24 cellular contexts compared by ENCODE assay signal in genomic region chr3:121980450-121980796, GRCh38. TPM values are rescaled to one million over a fixed set of nuclear protein-coding genes. Genes with fewer than 3 reads are reported as not detected.
A peak's percentile ranks its signal among the peaks of the same experiment; 100 is the strongest.
DNase-seq lines count a peak whose midpoint lies in the region; ATAC-seq, FAIRE-seq and TF ChIP-seq lines count a peak whose summit lies in the region.
"Had no signal": no experiment of that assay in that cellular context is flagged by ENCODE, and none has a peak within 500 bp of the region (broad histone marks: within the 10 kb centered on the region; RNA-seq: fewer than 3 reads in every experiment).

No MANE protein-coding gene starts in this region.

- RAD21 ChIA-PET in GM12878 (lab: Charles Lee; ENCODE audit: unreplicated experiment) = interaction anchor here (0.9 to 1.9 kb wide), 6 partner anchors 15 to 85 kb away, joined by 3 to 6 read pairs (median 3); no protein-coding TSS in a partner anchor

- H3K9me3 ChIP-seq in mammary epithelial cell (replicated peaks; ENCODE audit: insufficient read depth, low read length) (peaks cover 8% of the 10 kb centered on the region), breast epithelium (peaks cover 5 to 25% of the 10 kb centered on the region in 2 donors), GM12878 (replicated peaks; ENCODE audit: control insufficient read depth, insufficient read depth, low read length) (peaks cover 1% of the 10 kb centered on the region)

- FAIRE-seq in GM12878 (lab: Jason Lieb, UNC) = no peak
- FAIRE-seq: H1 had no signal

- no peak overlapping the region for H3K4me3 ChIP-seq in mammary epithelial cell (replicated peaks in 1 of 3; ENCODE audit: insufficient read depth in 1 of 3, low read depth in 2 of 3, low read length in 3 of 3)
- no peak overlapping the region for H3K4me3 ChIP-seq in breast epithelium
- no peak overlapping the region for H3K4me3 ChIP-seq in GM12878
- H3K4me3 ChIP-seq: ascending aorta; BLaER1 treated with 17β-estradiol and CSF1 and Interleukin-3, amounts not matched to agents 10 nM and 100 nM; neural progenitor cell; SK-N-MC; tibial artery had no signal

- POLR2A ChIA-PET in GM12878 (lab: Charles Lee) = interaction anchor here (0.8 to 1.9 kb wide), 3 partner anchors 10 to 32 kb away, joined by 4 to 7 read pairs (median 5); no protein-coding TSS in a partner anchor

- H3K36me3 ChIP-seq in mammary epithelial cell (ENCODE audit: insufficient read depth, low read length) = no peaks in the 10 kb centered on the region
- H3K36me3 ChIP-seq in breast epithelium = no peaks in the 10 kb centered on the region
- no peaks in the 10 kb centered on the region for H3K36me3 ChIP-seq in GM12878 (ENCODE audit: control insufficient read depth in 2 of 2, insufficient read depth in 2 of 2, low read length in 1 of 2)
- H3K36me3 ChIP-seq: ascending aorta, neural progenitor cell, tibial artery had no signal

- SMC1A ChIA-PET in GM12878 (lab: Charles Lee; ENCODE audit: uncharacterized antibody, unreplicated experiment) = interaction anchor here (0.7 to 2.4 kb wide), 16 partner anchors 11 to 622 kb away, joined by 3 to 18 read pairs (median 4); no protein-coding TSS in a partner anchor

- CTCF ChIA-PET in mammary epithelial cell (lab: Charles Lee; ENCODE audit: low non-redundant PET) = no interaction called here
- CTCF ChIA-PET in GM12878 (lab: Yijun Ruan, JAX) = interaction anchor here (0.9 to 1.6 kb wide), 4 partner anchors 10 to 433 kb away, joined by 3 to 6 read pairs (median 4); no protein-coding TSS in a partner anchor

- H3K27ac ChIP-seq in mammary epithelial cell (ENCODE audit: insufficient read depth, low read depth, low read length) (peak overlapping the region; percentile 46), breast epithelium (no peak overlapping the region), GM12878 (ENCODE audit: control insufficient read depth, insufficient read depth) (peak overlapping the region; percentile 58)
- H3K27ac ChIP-seq: ascending aorta, neural progenitor cell, SK-N-MC, tibial artery had no signal

- H3K9ac ChIP-seq in mammary epithelial cell (ENCODE audit: insufficient read depth, low read length) (no peak overlapping the region), GM12878 (ENCODE audit: control insufficient read depth, insufficient read depth, low read length) (no peak overlapping the region)
- H3K9ac ChIP-seq: BLaER1 treated with 17β-estradiol and CSF1 and Interleukin-3, amounts not matched to agents 10 nM and 100 nM; neural progenitor cell had no signal

- dilution Hi-C loops in mammary epithelial cell (cut with HindIII; ENCODE audit: low sequenced_read_pairs) = no loop called here

- DNase-seq in mammary epithelial cell = no peak
- no peak for DNase-seq in breast epithelium (ENCODE audit: low spot score in 2 of 2)
- no peak for DNase-seq in GM12878 (ENCODE audit: low read depth, low spot score)
- DNase-seq in C1 segment of cervical spinal cord (lab: John Stamatoyannopoulos, UW) = no peak
- DNase-seq in HUDEP-2 (lab: John Stamatoyannopoulos, UW; ENCODE audit: unreplicated experiment in 76 of 76) = no peak
- no peak for DNase-seq in GM13977 (ENCODE audit: low spot score)
- DNase-seq: 8988T; activated CD4-positive, alpha-beta T cell treated with anti-CD3 and anti-CD28 coated beads, Interleukin-2, amount 50 U/mL, for 1 hour; activated naive CD4-positive, alpha-beta T cell treated with anti-CD3 and anti-CD28 coated beads for 36 hours; activated T-cell treated with anti-CD3 and anti-CD28 coated beads, Interleukin-2, amount 50 U/mL, for 1 hour; DMS153; kidney glomerular epithelial cell; NCI-H2081; NCI-H510A treated with DMSO at 0.1 percent for 48 hours; stimulated activated CD4-positive, alpha-beta T cell treated with anti-CD3 and anti-CD28 coated beads, Interleukin-12 subunit alpha, Interleukin-12 subunit beta, amount 100 ng/mL, for 4 hours; tibial artery had no signal

- H4K20me1 ChIP-seq in mammary epithelial cell (ENCODE audit: insufficient read depth, low read length) (no peaks in the 10 kb centered on the region), GM12878 (ENCODE audit: control insufficient read depth, insufficient read depth) (no peaks in the 10 kb centered on the region)
- H4K20me1 ChIP-seq: BLaER1 treated with 17β-estradiol and CSF1 and Interleukin-3, amounts not matched to agents 10 nM and 100 nM had no signal

- intact Hi-C loops in mammary epithelial cell (cut with micrococcal nuclease) = no loop called here
- intact Hi-C loops in breast epithelium (cut with DNase I; ENCODE audit: low total_unique reads) = no loop called here
- intact Hi-C loops in GM12878 (cut with micrococcal nuclease; ENCODE audit: unreplicated experiment) = no loop called here

- WGBS in mammary epithelial cell (ENCODE audit: low coverage, missing lambda C conversion rate) = 90% methylated on average over 5 of the region's 5 CpGs
- 2% methylated on average over 5 of the region's 5 CpGs for WGBS in GM12878 (ENCODE audit: insufficient coverage, insufficient replicate concordance, low lambda C conversion rate, missing lambda C conversion rate)

- ATAC-seq in HG03432 (IDR thresholded peaks at IDR 0.05; ENCODE audit: unreplicated experiment) (peak; percentile 28), GM12878 (peak; percentile 59), GM21367 (IDR thresholded peaks at IDR 0.05; ENCODE audit: unreplicated experiment) (no peak)

- H2AFZ ChIP-seq in mammary epithelial cell (ENCODE audit: low read depth, low read length) = no peak overlapping the region
- no peak overlapping the region; the same call in 1 of the 2 replicates for H2AFZ ChIP-seq in GM12878 (ENCODE audit: control insufficient read depth, low read depth, low read length)
- H2AFZ ChIP-seq: neural progenitor cell had no signal

- no peak for TF ChIP-seq RAD21 in GM12878 (IDR thresholded peaks at IDR 0.05; ENCODE audit: insufficient read depth, low read depth, low read length)

- H3K79me2 ChIP-seq in mammary epithelial cell (ENCODE audit: insufficient read depth, low read length) = peaks cover 6% of the 10 kb centered on the region
- no peaks in the 10 kb centered on the region for H3K79me2 ChIP-seq in GM12878 (ENCODE audit: control insufficient read depth, insufficient read depth, low read length)

- peak overlapping the region; percentile 73 for H3K4me2 ChIP-seq in mammary epithelial cell (ENCODE audit: insufficient read depth, low read depth, low read length)
- H3K4me2 ChIP-seq in GM12878 (ENCODE audit: control insufficient read depth, insufficient read depth) = peak overlapping the region; percentile 63
- H3K4me2 ChIP-seq: neural progenitor cell had no signal

- H3K27me3 ChIP-seq in mammary epithelial cell (ENCODE audit: insufficient read depth, low read length) (no peaks in the 10 kb centered on the region), breast epithelium (no peaks in the 10 kb centered on the region), GM12878 (replicated peaks in 1 of 2; ENCODE audit: control insufficient read depth in 2 of 2, insufficient read depth in 2 of 2, low read length in 1 of 2) (no peaks in the 10 kb centered on the region)
- H3K27me3 ChIP-seq: ascending aorta; BLaER1 treated with 17β-estradiol and CSF1 and Interleukin-3, amounts not matched to agents 10 nM and 100 nM; neural progenitor cell; tibial artery had no signal

- peaks cover 31% of the 10 kb centered on the region for H3K4me1 ChIP-seq in mammary epithelial cell (ENCODE audit: insufficient read depth, low read length)
- no peaks in the 10 kb centered on the region for H3K4me1 ChIP-seq in breast epithelium
- H3K4me1 ChIP-seq in GM12878 (ENCODE audit: control insufficient read depth, insufficient read depth, low read length) = peaks cover 15% of the 10 kb centered on the region
- H3K4me1 ChIP-seq: ascending aorta, tibial artery had no signal

- no TSS peak for BruUV-seq in mammary epithelial cell (replicated peaks; lab: Mats Ljungman, UMichigan)
- no TSS peak for BruUV-seq in GM12878 (replicated peaks; lab: Mats Ljungman, UMichigan)

- TF ChIP-seq CTCF in mammary epithelial cell (conservative IDR thresholded peaks at IDR 0.05 in 1 of 2, IDR thresholded peaks at IDR 0.05 in 1 of 2; ENCODE audit: extremely low read depth in 1 of 2, insufficient read depth in 1 of 2, low read depth in 1 of 2, low read length in 2 of 2) (no peak), breast epithelium (IDR thresholded peaks at IDR 0.05) (no peak), GM12878 (IDR thresholded peaks at IDR 0.05 in 2 of 3, conservative IDR thresholded peaks at IDR 0.05 in 1 of 3; ENCODE audit: control insufficient read depth in 2 of 3, extremely low read depth in 1 of 3, insufficient read depth in 1 of 3, low read depth in 3 of 3, low read length in 3 of 3) (no peak), GM13977 (IDR thresholded peaks at IDR 0.05; ENCODE audit: extremely low read depth, insufficient read depth, missing control alignments) (no peak)

- in situ Hi-C loops in mammary epithelial cell (cut with MboI; ENCODE audit: low sequenced_read_pairs in 2 of 2) (no loop called here), GM12878 (cut with MboI) (no loop called here), GM13977 (cut with MboI; ENCODE audit: low pct_unique_long_range_greater_than_20kb, low sequenced_read_pairs, unreplicated experiment) (no loop called here)

- no peak for TF ChIP-seq EP300 in GM12878 (IDR thresholded peaks at IDR 0.05; ENCODE audit: borderline replicate concordance in 1 of 2, control insufficient read depth in 1 of 2, low read depth in 2 of 2, low read length in 2 of 2)

- TF ChIP-seq POLR2A in breast epithelium (IDR thresholded peaks at IDR 0.05) (no peak), GM12878 (IDR thresholded peaks at IDR 0.05; ENCODE audit: low read depth, low read length) (no peak)

TF ChIP-seq in GM12878, 131 proteins besides CTCF, POLR2A, EP300 and RAD21 (continues in another document):
- no peak for TF ChIP-seq EED (IDR thresholded peaks at IDR 0.05; ENCODE audit: low read depth)

RNA-seq across cellular contexts. Expression of gene ILDR1, which starts 41.6 kb away (rescaled TPM):
- 1 to 10 TPM in 1 of 2 donors, under 1 TPM in 1; 0.21 to 1.2 TPM for total RNA-seq in mammary epithelial cell
- 0.20 TPM for polyA plus RNA-seq in mammary epithelial cell
- polyA minus RNA-seq in mammary epithelial cell = 6.5 TPM
- 1 to 10 TPM in 2 of 3 donors, not detected in 1; 3.3 to 5.9 TPM for total RNA-seq in breast epithelium
- total RNA-seq in GM12878 (2013; cell fraction: nucleolus; rRNA removed) = 20.8 and 24.7 TPM in 2 replicates
- 8.4 and 9.7 TPM in 2 replicates for total RNA-seq in GM12878 (2014; rRNA removed)
- total RNA-seq in GM12878 (2014; rRNA removed; fragmentation: Illumina TruSeq; extraction: Trizol) = 5.1 and 5.3 TPM in 2 replicates
- total RNA-seq in GM12878 (2021) = 7.4 and 7.8 TPM in 2 replicates
- 2.3 TPM for polyA plus RNA-seq in GM12878 (2011; ENCODE audit: low read depth)
- polyA plus RNA-seq in GM12878 (2011; rRNA removed) = 12.0 and 12.4 TPM in 2 replicates
- polyA plus RNA-seq in GM12878 (2011; cell fraction: cytosol; rRNA removed) = 15.0 and 17.7 TPM in 2 replicates
- 12.5 and 16.8 TPM in 2 replicates for polyA plus RNA-seq in GM12878 (2011; cell fraction: nucleus; rRNA removed)
- 4.5 and 7.5 TPM in 2 replicates for polyA plus RNA-seq in GM12878 (2012)
- 5.6 and 6.2 TPM in 2 replicates for polyA plus RNA-seq in GM12878 (2014; fragmentation: Illumina TruSeq; extraction: Trizol)
- polyA plus RNA-seq in GM12878 (2014; fragmentation: Nextera tagmentation; extraction: Ambion mirVana) = 1 to 10 TPM; 1.3 to 1.8 TPM
- 7.9 and 8.2 TPM in 2 replicates for polyA plus RNA-seq in GM12878 (2014; rRNA removed)
- polyA plus RNA-seq in GM12878 (2016; fragmentation: Nextera tagmentation; extraction: Ambion mirVana) = 1 to 10 TPM; 6.6 to 7.5 TPM
- 45.2 and 60.4 TPM in 2 replicates for polyA minus RNA-seq in GM12878 (2011; rRNA and poly(A)+ RNA removed)
- polyA minus RNA-seq in GM12878 (2011; cell fraction: cytosol; rRNA and poly(A)+ RNA removed) = 9.6 and 15.1 TPM in 2 replicates
- 20.7 and 37.2 TPM in 2 replicates for polyA minus RNA-seq in GM12878 (2011; cell fraction: nucleus; rRNA and poly(A)+ RNA removed)
- total RNA-seq: activated naive CD4-positive, alpha-beta T cell treated with anti-CD3 and anti-CD28 coated beads for 36 hours; ascending aorta; fibroblast of villous mesenchyme had no signal

Comparison
In these comparisons a context has a peak if more than half of its experiments do, and no peak if none do; other contexts are left out.
1. H3K27ac ChIP-seq: peak in mammary epithelial cell (single experiment) and GM12878 (single experiment); none in breast epithelium (0 of 2).